Comparison of ENCODE assay signal across 26 cellular contexts in the genomic region with DNA sequence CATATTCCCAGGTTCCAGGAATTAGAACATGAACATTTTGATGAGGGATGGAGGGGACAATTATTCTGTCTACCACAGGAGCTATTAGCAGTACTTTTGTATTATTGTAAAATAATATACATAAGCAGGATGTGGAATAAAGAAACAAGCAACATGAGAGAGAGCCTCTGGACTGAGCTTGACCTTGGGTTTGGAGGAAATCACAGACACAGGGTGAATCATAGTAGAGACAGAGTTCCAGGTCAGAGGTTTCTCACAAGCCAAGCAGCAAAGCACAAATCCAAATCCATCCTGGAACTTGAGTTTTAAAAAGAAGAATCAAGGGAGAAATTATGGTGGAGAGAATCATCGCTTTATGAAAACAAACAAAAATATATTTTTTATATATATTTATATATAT. TPM values are rescaled to one million over a fixed set of nuclear protein-coding genes. Genes with fewer than 3 reads are reported as not detected.
DNase-seq lines count a peak whose midpoint lies in the region; ATAC-seq and TF ChIP-seq lines count a peak whose summit lies in the region.
"Had no signal": no experiment of that assay in that cellular context is flagged by ENCODE, and none has a peak within 500 bp of the region (broad histone marks: within the 10 kb centered on the region; RNA-seq: fewer than 3 reads in every experiment).

No MANE protein-coding gene starts in this region.

- peaks cover 5% of the 10 kb centered on the region; the same call in 1 of the 2 replicates for H3K4me1 ChIP-seq in IMR-90 (ENCODE audit: control insufficient read depth, insufficient read depth, low read length)

- 0 out of 4 replicates have a peak overlapping the region, but pooled peaks of 1 of the 2 experiments have one; percentile 62 for H4K8ac ChIP-seq in IMR-90 (ENCODE audit: low read depth in 2 of 2, low read length in 2 of 2)

- CTCF ChIA-PET in IMR-90 (lab: Yijun Ruan, JAX), result no interaction called here

- DNase-seq in AG20443 (ENCODE audit: low spot score) (peak; percentile 49), IMR-90 (peak; percentile 74), choroid plexus epithelial cell (ENCODE audit: low read depth) (peak; percentile 71), iris pigment epithelial cell (ENCODE audit: low read depth) (peak; percentile 79), GM10266 (ENCODE audit: extremely low spot score) (no peak)
- no peak for DNase-seq in activated CD8-positive, alpha-beta memory T cell treated with anti-CD3 and anti-CD28 coated beads, Interleukin-2, amount 50 U/mL, for 4 hours
- DNase-seq: activated T-cell treated with anti-CD3 and anti-CD28 coated beads, Interleukin-2, amount 50 U/mL, for 4 hours; CD4-positive, CD25-positive, alpha-beta regulatory T cell; heart left ventricle; KBM-7; naive thymus-derived CD4-positive, alpha-beta T cell; NCI-H1694; NCI-H526 treated with DMSO at 0.1 percent for 48 hours; right cardiac atrium; stimulated activated CD4-positive, alpha-beta T cell treated with anti-CD3 and anti-CD28 coated beads, Interleukin-12 subunit alpha, Interleukin-12 subunit beta, amount 100 ng/mL, for 4 hours; stimulated activated CD4-positive, alpha-beta T cell treated with anti-CD3 and anti-CD28 coated beads, Interleukin-4, amount 100 ng/mL, for 24 hours; stimulated activated naive B cell treated with anti-CD40 and anti-IgM and Interleukin-4, amounts not matched to agents 10 μg/mL and 1 μg/mL and 100 μg/mL, for 72 hours; T-helper 17 cell had no signal

- H4K91ac ChIP-seq in IMR-90 (ENCODE audit: insufficient read depth, low read depth, low read length), result no peak overlapping the region

- no CpG with 5 or more reads among the region's 1 CpG for WGBS in IMR-90 (ENCODE audit: extremely low coverage in 2 of 2, insufficient read length in 1 of 2), 2 experiments

- H3K36me3 ChIP-seq in IMR-90 (ENCODE audit: control insufficient read depth, insufficient read depth, low read length), result no peaks in the 10 kb centered on the region
- H3K36me3 ChIP-seq: heart left ventricle had no signal

- ATAC-seq in IMR-90 (ENCODE audit: low read depth) (peak; percentile 78), HG03039 (IDR thresholded peaks at IDR 0.05; ENCODE audit: unreplicated experiment) (no peak), GM19395 (IDR thresholded peaks at IDR 0.05; ENCODE audit: unreplicated experiment) (no peak)
- ATAC-seq: activated T-cell treated with anti-CD3 and anti-CD28 coated beads, Interleukin-2, amount 50 U/mL, for 4 hours; left lobe of liver; naive thymus-derived CD4-positive, alpha-beta T cell; stimulated activated naive B cell treated with anti-CD40 and anti-IgM and Interleukin-4, amounts not matched to agents 10 μg/mL and 1 μg/mL and 100 μg/mL, for 72 hours; T-helper 17 cell had no signal

- no peak for TF ChIP-seq POLR2A in IMR-90 (IDR thresholded peaks at IDR 0.05; ENCODE audit: low read depth, low read length)

- peak overlapping the region; percentile 17 for H2BK5ac ChIP-seq in IMR-90 (ENCODE audit: low read depth, low read length, poor library complexity, severe bottlenecking)

- H3K18ac ChIP-seq in IMR-90 (ENCODE audit: low read depth, low read length), result no peak overlapping the region; the same call in 1 of the 2 replicates

- H3K27ac ChIP-seq in IMR-90 (ENCODE audit: insufficient read depth, low read length), result no peak overlapping the region
- H3K27ac ChIP-seq: coronary artery, RWPE1 had no signal

- no peaks in the 10 kb centered on the region; the same call in 1 of the 2 replicates for H3K9me1 ChIP-seq in IMR-90 (ENCODE audit: insufficient read depth, low read length)

- no peak overlapping the region for H3K4ac ChIP-seq in IMR-90 (ENCODE audit: low read depth, low read length)

- H3K4me2 ChIP-seq in IMR-90 (ENCODE audit: low read depth, low read length), result no peak overlapping the region

- H2BK15ac ChIP-seq in IMR-90 (ENCODE audit: low read depth, low read length), result 0 out of 3 replicates have a peak overlapping the region, but pooled peaks have one; percentile 86

- no peak overlapping the region for H2BK20ac ChIP-seq in IMR-90 (ENCODE audit: low read depth, low read length)

- H3K4me3 ChIP-seq in IMR-90 (ENCODE audit: insufficient read depth, low read depth, low read length) (no peak overlapping the region), choroid plexus epithelial cell (ENCODE audit: low read depth, low read length) (no peak overlapping the region)
- H3K4me3 ChIP-seq: coronary artery, heart left ventricle had no signal

- TF ChIP-seq RAD21 in IMR-90 (IDR thresholded peaks at IDR 0.05; ENCODE audit: low read length), result no peak

- no peaks in the 10 kb centered on the region for H3K27me3 ChIP-seq in IMR-90 (ENCODE audit: control insufficient read depth, insufficient read depth, low read length)

- H2AFZ ChIP-seq in IMR-90 (replicated peaks; ENCODE audit: low read length, poor library complexity), result no peak overlapping the region

- H4K20me1 ChIP-seq in IMR-90 (ENCODE audit: insufficient read depth, low read length), result no peaks in the 10 kb centered on the region

- dilution Hi-C loops in IMR-90 (cut with HindIII; ENCODE audit: low sequenced_read_pairs, unreplicated experiment), result no loop called here

- H3K56ac ChIP-seq in IMR-90 (ENCODE audit: extremely low read depth, insufficient read depth, low read length), result no peak overlapping the region

- no peak overlapping the region for H3K14ac ChIP-seq in IMR-90 (replicated peaks; ENCODE audit: low read depth, low read length)

- in situ Hi-C loops in IMR-90 (cut with MboI; ENCODE audit: low sequenced_read_pairs), result no loop called here

- H3K9ac ChIP-seq in IMR-90 (ENCODE audit: low read depth, low read length), result no peak overlapping the region

- no peaks in the 10 kb centered on the region for H3K79me1 ChIP-seq in IMR-90 (ENCODE audit: low read depth in 1 of 2, low read length in 2 of 2)

- H2BK120ac ChIP-seq in IMR-90 (ENCODE audit: low read depth, low read length), result no peak overlapping the region

- TF ChIP-seq CTCF in IMR-90 (conservative IDR thresholded peaks at IDR 0.05; ENCODE audit: low read depth, low read length) (no peak), choroid plexus epithelial cell (conservative IDR thresholded peaks at IDR 0.05; ENCODE audit: low read depth, low read length) (no peak), GM10266 (IDR thresholded peaks at IDR 0.05; ENCODE audit: control insufficient read depth, insufficient read depth, low read depth, missing control alignments) (no peak)

- intact Hi-C loops in IMR-90 (cut with micrococcal nuclease), result no loop called here

- H2AK5ac ChIP-seq in IMR-90 (ENCODE audit: low read depth, low read length), result 0 out of 2 replicates have a peak overlapping the region, but pooled peaks have one; percentile 79

- POLR2A ChIA-PET in IMR-90 (lab: Charles Lee; ENCODE audit: unreplicated experiment), result no interaction called here

- H4K5ac ChIP-seq in IMR-90 (ENCODE audit: low read depth, low read length), result no peak overlapping the region

- H3K23ac ChIP-seq in IMR-90 (ENCODE audit: low read depth, low read length), result no peak overlapping the region; the same call in 1 of the 2 replicates

- H3K9me3 ChIP-seq in IMR-90 (ENCODE audit: control insufficient read depth, insufficient read depth, low read length), result no peaks in the 10 kb centered on the region

- no TSS peak for BruUV-seq in IMR-90 (replicated peaks; lab: Mats Ljungman, UMichigan)

- H2AK9ac ChIP-seq in IMR-90 (replicated peaks; ENCODE audit: low read depth, low read length, poor library complexity), result no peak overlapping the region

TF ChIP-seq in IMR-90, 13 proteins besides CTCF, POLR2A, EP300 and RAD21:
- TF ChIP-seq SMC3 (IDR thresholded peaks at IDR 0.05; ENCODE audit: low read depth, low read length) (no peak), MAFK (IDR thresholded peaks at IDR 0.05; ENCODE audit: low read depth, low read length) (no peak)
- TF ChIP-seq, protein P1, sequence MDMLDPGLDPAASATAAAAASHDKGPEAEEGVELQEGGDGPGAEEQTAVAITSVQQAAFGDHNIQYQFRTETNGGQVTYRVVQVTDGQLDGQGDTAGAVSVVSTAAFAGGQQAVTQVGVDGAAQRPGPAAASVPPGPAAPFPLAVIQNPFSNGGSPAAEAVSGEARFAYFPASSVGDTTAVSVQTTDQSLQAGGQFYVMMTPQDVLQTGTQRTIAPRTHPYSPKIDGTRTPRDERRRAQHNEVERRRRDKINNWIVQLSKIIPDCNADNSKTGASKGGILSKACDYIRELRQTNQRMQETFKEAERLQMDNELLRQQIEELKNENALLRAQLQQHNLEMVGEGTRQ (IDR thresholded peaks at IDR 0.05; ENCODE audit: low read depth, low read length), result no peak

RNA-seq across cellular contexts. Expression of gene KRT31, which starts 5.1 kb away (rescaled TPM):
- not detected in 2 replicates for total RNA-seq in IMR-90 (2012; rRNA removed)
- 0.05 TPM in 1 of 2 replicates, not detected in the other for polyA plus RNA-seq in IMR-90 (2012; rRNA removed)
- polyA plus RNA-seq in IMR-90 (2012; cell fraction: cytosol; rRNA removed), result not detected in 2 replicates
- polyA plus RNA-seq in IMR-90 (2012; cell fraction: nucleus; rRNA removed; ENCODE audit: low replicate concordance), result 0.07 and 0.08 TPM in 2 replicates
- total RNA-seq: activated CD8-positive, alpha-beta memory T cell treated with anti-CD3 and anti-CD28 coated beads for 36 hours; activated T-cell treated with anti-CD3 and anti-CD28 coated beads, Interleukin-2, amount 50 U/mL, for 4 hours; CD4-positive, CD25-positive, alpha-beta regulatory T cell; heart left ventricle; HT-29; left lobe of liver; naive thymus-derived CD4-positive, alpha-beta T cell; osteocyte; right cardiac atrium; T-helper 17 cell had no signal
- polyA plus RNA-seq: CD4-positive, CD25-positive, alpha-beta regulatory T cell; heart left ventricle; naive thymus-derived CD4-positive, alpha-beta T cell; right cardiac atrium had no signal

RNA-seq across cellular contexts. Expression of gene KRT34, which starts 10.2 kb away (rescaled TPM):
- total RNA-seq in IMR-90 (2012; rRNA removed), result 3.6 and 3.9 TPM in 2 replicates
- polyA plus RNA-seq in IMR-90 (2012; rRNA removed), result 3.4 and 4.2 TPM in 2 replicates
- polyA plus RNA-seq in IMR-90 (2012; cell fraction: cytosol; rRNA removed), result 1.6 and 2.5 TPM in 2 replicates
- polyA plus RNA-seq in IMR-90 (2012; cell fraction: nucleus; rRNA removed; ENCODE audit: low replicate concordance), result 1.4 and 3.1 TPM in 2 replicates
- total RNA-seq: activated CD8-positive, alpha-beta memory T cell treated with anti-CD3 and anti-CD28 coated beads for 36 hours; activated T-cell treated with anti-CD3 and anti-CD28 coated beads, Interleukin-2, amount 50 U/mL, for 4 hours; CD4-positive, CD25-positive, alpha-beta regulatory T cell; heart left ventricle; HT-29; left lobe of liver; naive thymus-derived CD4-positive, alpha-beta T cell; osteocyte; right cardiac atrium; T-helper 17 cell had no signal
- polyA plus RNA-seq: CD4-positive, CD25-positive, alpha-beta regulatory T cell; heart left ventricle; naive thymus-derived CD4-positive, alpha-beta T cell; right cardiac atrium had no signal

RNA-seq across cellular contexts. Expression of gene KRT33B, which starts 22.7 kb away (rescaled TPM):
- 0.18 and 0.28 TPM in 2 replicates for total RNA-seq in IMR-90 (2012; rRNA removed)
- polyA plus RNA-seq in IMR-90 (2012; rRNA removed), result 0.14 and 0.22 TPM in 2 replicates
- 0.19 and 0.22 TPM in 2 replicates for polyA plus RNA-seq in IMR-90 (2012; cell fraction: cytosol; rRNA removed)
- polyA plus RNA-seq in IMR-90 (2012; cell fraction: nucleus; rRNA removed; ENCODE audit: low replicate concordance), result 0.25 TPM in 1 of 2 replicates, not detected in the other
- total RNA-seq: activated CD8-positive, alpha-beta memory T cell treated with anti-CD3 and anti-CD28 coated beads for 36 hours; activated T-cell treated with anti-CD3 and anti-CD28 coated beads, Interleukin-2, amount 50 U/mL, for 4 hours; CD4-positive, CD25-positive, alpha-beta regulatory T cell; heart left ventricle; HT-29; left lobe of liver; naive thymus-derived CD4-positive, alpha-beta T cell; osteocyte; right cardiac atrium; T-helper 17 cell had no signal
- polyA plus RNA-seq: CD4-positive, CD25-positive, alpha-beta regulatory T cell; heart left ventricle; naive thymus-derived CD4-positive, alpha-beta T cell; right cardiac atrium had no signal

RNA-seq across cellular contexts. Expression of gene KRT37, which starts 32.1 kb away (rescaled TPM):
- not detected in 2 replicates for total RNA-seq in IMR-90 (2012; rRNA removed)
- not detected in 2 replicates for polyA plus RNA-seq in IMR-90 (2012; rRNA removed)
- polyA plus RNA-seq in IMR-90 (2012; cell fraction: cytosol; rRNA removed), result not detected in 2 replicates
- not detected in 2 replicates for polyA plus RNA-seq in IMR-90 (2012; cell fraction: nucleus; rRNA removed; ENCODE audit: low replicate concordance)
- total RNA-seq: activated CD8-positive, alpha-beta memory T cell treated with anti-CD3 and anti-CD28 coated beads for 36 hours; activated T-cell treated with anti-CD3 and anti-CD28 coated beads, Interleukin-2, amount 50 U/mL, for 4 hours; CD4-positive, CD25-positive, alpha-beta regulatory T cell; heart left ventricle; HT-29; left lobe of liver; naive thymus-derived CD4-positive, alpha-beta T cell; osteocyte; right cardiac atrium; T-helper 17 cell had no signal
- polyA plus RNA-seq: CD4-positive, CD25-positive, alpha-beta regulatory T cell; heart left ventricle; naive thymus-derived CD4-positive, alpha-beta T cell; right cardiac atrium had no signal

RNA-seq across cellular contexts. Expression of gene KRT33A, which starts 41.6 kb away (rescaled TPM):
- not detected in 2 replicates for total RNA-seq in IMR-90 (2012; rRNA removed)
- polyA plus RNA-seq in IMR-90 (2012; rRNA removed), result not detected in 2 replicates
- not detected in 2 replicates for polyA plus RNA-seq in IMR-90 (2012; cell fraction: cytosol; rRNA removed)
- polyA plus RNA-seq in IMR-90 (2012; cell fraction: nucleus; rRNA removed; ENCODE audit: low replicate concordance), result not detected in 2 replicates
- total RNA-seq: activated CD8-positive, alpha-beta memory T cell treated with anti-CD3 and anti-CD28 coated beads for 36 hours; activated T-cell treated with anti-CD3 and anti-CD28 coated beads, Interleukin-2, amount 50 U/mL, for 4 hours; CD4-positive, CD25-positive, alpha-beta regulatory T cell; heart left ventricle; HT-29; left lobe of liver; naive thymus-derived CD4-positive, alpha-beta T cell; osteocyte; right cardiac atrium; T-helper 17 cell had no signal
- polyA plus RNA-seq: CD4-positive, CD25-positive, alpha-beta regulatory T cell; heart left ventricle; naive thymus-derived CD4-positive, alpha-beta T cell; right cardiac atrium had no signal

Comparison
In these comparisons a context has a peak if more than half of its experiments do, and no peak if none do; other contexts are left out.
1. DNase-seq: peak in AG20443 (single experiment), IMR-90 (single experiment), choroid plexus epithelial cell (single experiment) and iris pigment epithelial cell (single experiment); none in activated CD8-positive, alpha-beta memory T cell treated with anti-CD3 and anti-CD28 coated beads, Interleukin-2, amount 50 U/mL, for 4 hours (single experiment) and GM10266 (single experiment).